In the genomic region with DNA sequence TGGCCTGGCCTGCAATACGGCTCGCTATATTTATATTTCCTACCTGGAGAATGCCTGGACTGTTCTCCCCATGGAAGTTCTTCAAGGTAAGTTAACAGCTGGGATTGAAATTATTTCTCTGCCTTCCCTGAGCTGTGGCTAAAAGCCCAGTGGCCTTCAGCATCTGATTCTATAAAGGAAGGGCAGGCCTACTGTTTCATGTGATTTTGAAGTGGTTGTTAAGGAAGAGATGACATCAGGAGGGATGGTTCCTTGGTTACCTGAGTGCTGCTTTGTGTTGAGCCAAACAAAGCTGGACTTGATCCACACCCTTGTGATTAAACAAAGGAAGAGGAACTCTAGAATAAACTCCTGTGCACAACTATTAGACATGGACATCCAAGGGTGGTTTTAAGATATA, we compare ENCODE assay signal across 8 cellular contexts.
DNase-seq lines count a peak whose midpoint lies in the region; ATAC-seq and TF ChIP-seq lines count a peak whose summit lies in the region.

No MANE protein-coding gene starts in this region.

- peaks cover 37 to 62% (median 55%) of the 10 kb centered on the region in 4 donors for H3K4me1 Mint-ChIP-seq in naive thymus-derived CD8-positive, alpha-beta T cell
- H3K4me1 Mint-ChIP-seq in Caco-2 (ENCODE audit: low read depth, unreplicated experiment), result peaks cover 6% of the 10 kb centered on the region

- BruUV-seq in Caco-2 (replicated peaks; lab: Mats Ljungman, UMichigan), result no TSS peak

- H3K9me3 ChIP-seq in colonic mucosa, result no peaks in the 10 kb centered on the region
- no peaks in the 10 kb centered on the region for H3K9me3 ChIP-seq in Caco-2

- no peaks in the 10 kb centered on the region for H3K27me3 Mint-ChIP-seq in naive thymus-derived CD8-positive, alpha-beta T cell
- H3K27me3 Mint-ChIP-seq in Caco-2 (ENCODE audit: insufficient read depth, unreplicated experiment), result no peaks in the 10 kb centered on the region

- H3K27ac Mint-ChIP-seq in naive thymus-derived CD8-positive, alpha-beta T cell, result peak overlapping the region in 4 of 10 donors; percentile 47 to 88 (median 62)
- H3K27ac Mint-ChIP-seq in Caco-2 (ENCODE audit: unreplicated experiment), result no peak overlapping the region

- TF ChIP-seq CTCF in colonic mucosa (IDR thresholded peaks at IDR 0.05) (no peak), Caco-2 (IDR thresholded peaks at IDR 0.05; ENCODE audit: insufficient read depth in 1 of 2, low read depth in 1 of 2, low read length in 1 of 2, severe bottlenecking in 1 of 2, unreplicated experiment in 1 of 2) (no peak)

- peaks cover 9 to 38% (median 32%) of the 10 kb centered on the region in 3 donors for H3K36me3 Mint-ChIP-seq in naive thymus-derived CD8-positive, alpha-beta T cell
- H3K36me3 Mint-ChIP-seq in Caco-2 (ENCODE audit: insufficient read depth, unreplicated experiment), result no peaks in the 10 kb centered on the region

- POLR2A ChIA-PET in naive thymus-derived CD8-positive, alpha-beta T cell (lab: Charles Lee), result no interaction called here
- POLR2A ChIA-PET in Caco-2 (lab: Charles Lee), result no interaction called here

- H3K9ac ChIP-seq in colonic mucosa (ENCODE audit: low read depth in 2 of 2, low read length in 2 of 2), result peak overlapping the region in 1 of 2 donors; percentile 4

- H3K27me3 ChIP-seq in colonic mucosa (no peaks in the 10 kb centered on the region), Caco-2 (replicated peaks; ENCODE audit: control insufficient read depth, insufficient read depth, low read length) (no peaks in the 10 kb centered on the region)

- ATAC-seq in naive thymus-derived CD8-positive, alpha-beta T cell, result peak; percentile 17 to 64
- ATAC-seq in GM18858 (IDR thresholded peaks at IDR 0.05; ENCODE audit: unreplicated experiment) (no peak), HG02870 (IDR thresholded peaks at IDR 0.05; ENCODE audit: unreplicated experiment) (no peak)

- H3K4me3 ChIP-seq in colonic mucosa, result no peak overlapping the region
- no peak overlapping the region for H3K4me3 ChIP-seq in Caco-2 (ENCODE audit: low read depth, low read length)

- no peaks in the 10 kb centered on the region for H3K9me3 Mint-ChIP-seq in naive thymus-derived CD8-positive, alpha-beta T cell
- peaks cover 9% of the 10 kb centered on the region for H3K9me3 Mint-ChIP-seq in Caco-2 (ENCODE audit: unreplicated experiment)

- H3K4me1 ChIP-seq in colonic mucosa (peaks cover 23% of the 10 kb centered on the region), Caco-2 (no peaks in the 10 kb centered on the region)

- intact Hi-C loops in colonic mucosa (cut with DNase I), result no loop called here
- intact Hi-C loops in Caco-2 (cut with micrococcal nuclease; ENCODE audit: unreplicated experiment), result no loop called here

- DNase-seq in GDM1 (lab: John Stamatoyannopoulos, UW), result peak; percentile 6
- DNase-seq in NCI-H345 (lab: John Stamatoyannopoulos, UW), result peak; percentile 97
- peak; percentile 73 for DNase-seq in colonic mucosa
- no peak for DNase-seq in naive thymus-derived CD8-positive, alpha-beta T cell
- no peak for DNase-seq in Caco-2
- no peak for DNase-seq in stimulated activated CD4-positive, alpha-beta T cell treated with anti-CD3 and anti-CD28 coated beads, Interleukin-12 subunit alpha, Interleukin-12 subunit beta, amount 100 ng/mL, for 4 hours

- no peaks in the 10 kb centered on the region for H3K36me3 ChIP-seq in colonic mucosa
- H3K36me3 ChIP-seq in Caco-2 (ENCODE audit: control insufficient read depth, insufficient read depth, low read length), result no peaks in the 10 kb centered on the region

- H3K4me3 Mint-ChIP-seq in naive thymus-derived CD8-positive, alpha-beta T cell, result no peak overlapping the region
- H3K4me3 Mint-ChIP-seq in Caco-2 (ENCODE audit: unreplicated experiment), result no peak overlapping the region

- CTCF ChIA-PET in Caco-2 (lab: Charles Lee), result no interaction called here

- H3K27ac ChIP-seq in colonic mucosa, result peak overlapping the region; percentile 80

Comparison
In these comparisons a context has a peak if more than half of its experiments do, and no peak if none do; other contexts are left out.
1. DNase-seq: peak in GDM1 (single experiment), NCI-H345 (single experiment) and colonic mucosa (single experiment); none in naive thymus-derived CD8-positive, alpha-beta T cell (0 of 10), Caco-2 (0 of 2) and stimulated activated CD4-positive, alpha-beta T cell treated with anti-CD3 and anti-CD28 coated beads, Interleukin-12 subunit alpha, Interleukin-12 subunit beta, amount 100 ng/mL, for 4 hours (single experiment).
2. ATAC-seq: peak in naive thymus-derived CD8-positive, alpha-beta T cell (2 of 2); none in GM18858 (single experiment) and HG02870 (single experiment).